In the genomic region with DNA sequence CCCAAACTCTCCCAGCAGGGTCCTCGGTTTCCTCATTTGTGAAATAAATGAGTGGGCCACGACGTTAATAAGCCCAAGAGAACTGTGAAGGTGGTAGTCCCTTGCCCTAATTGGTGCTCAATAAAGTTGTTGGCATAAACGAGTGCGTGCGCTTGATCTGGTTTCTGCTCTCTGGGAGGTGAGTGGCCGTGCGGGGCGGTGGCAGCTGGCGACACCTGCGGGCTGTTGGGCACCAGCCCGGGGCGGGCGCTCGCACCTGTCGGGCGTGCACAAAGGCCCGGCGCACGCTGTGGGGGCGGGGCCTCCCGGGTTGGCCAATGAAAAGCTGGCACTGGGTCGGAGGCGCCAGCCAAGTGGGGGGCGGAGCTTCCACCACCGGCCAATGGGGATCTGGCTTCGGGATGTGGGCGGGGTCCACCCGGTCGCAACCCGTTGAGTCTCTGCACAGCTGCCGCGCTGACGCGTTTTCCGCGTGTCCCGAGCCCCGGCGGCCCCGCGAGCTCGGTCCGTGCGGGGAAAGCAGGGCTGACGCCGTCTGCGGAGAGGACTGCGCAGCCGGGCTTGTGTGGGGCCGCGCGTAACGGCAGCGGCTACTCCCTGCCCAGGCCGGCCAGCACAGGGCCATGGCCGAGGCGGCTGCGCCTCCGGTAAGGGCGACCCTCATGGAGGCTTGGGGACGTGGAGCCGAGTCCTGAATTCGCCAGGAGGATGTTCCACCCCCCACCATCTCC, we compare ENCODE assay signal across 8 cellular contexts. TPM values are rescaled to one million over a fixed set of nuclear protein-coding genes. Genes with fewer than 3 reads are reported as not detected.
DNase-seq lines count a peak whose midpoint lies in the region; ATAC-seq and TF ChIP-seq lines count a peak whose summit lies in the region.

No MANE protein-coding gene starts in this region.

- no peak overlapping the region for H3K4ac ChIP-seq in neuronal stem cell (ENCODE audit: low read length)

- peaks cover 5% of the 10 kb centered on the region for H3K36me3 ChIP-seq in RWPE2 (ENCODE audit: low read depth)
- H3K36me3 ChIP-seq in neuronal stem cell (replicated peaks in 1 of 2; ENCODE audit: control insufficient read depth in 2 of 2, insufficient read depth in 2 of 2, low read length in 2 of 2), result peaks cover 0 to 5% of the 10 kb centered on the region in 2 donors
- peaks cover 0 to 51% (median 32%) of the 10 kb centered on the region in 5 donors for H3K36me3 ChIP-seq in subcutaneous abdominal adipose tissue (ENCODE audit: control insufficient read depth in 5 of 5, insufficient read depth in 5 of 5, low read length in 5 of 5)

- H3K18ac ChIP-seq in neuronal stem cell (ENCODE audit: low read length), result peak overlapping the region; percentile 93

- H3K4me1 Mint-ChIP-seq in IgD-negative memory B cell, result peaks cover 18 to 29% (median 19%) of the 10 kb centered on the region in 3 donors

- peak overlapping the region; percentile 80 to 97 (median 92) for H3K4me3 Mint-ChIP-seq in IgD-negative memory B cell

- no peak overlapping the region for H2AK5ac ChIP-seq in neuronal stem cell (ENCODE audit: low read depth, low read length)

- no peak overlapping the region for H3K27ac ChIP-seq in RWPE2 (ENCODE audit: poor library complexity, severe bottlenecking)
- H3K27ac ChIP-seq in neuronal stem cell (replicated peaks; ENCODE audit: low read length), result no peak overlapping the region
- no peak overlapping the region for H3K27ac ChIP-seq in subcutaneous abdominal adipose tissue (ENCODE audit: low read depth, low read length)

- H2BK5ac ChIP-seq in neuronal stem cell (ENCODE audit: low read length), result no peak overlapping the region

- H2BK120ac ChIP-seq in neuronal stem cell (ENCODE audit: low read depth, low read length), result no peak overlapping the region

- H3K23ac ChIP-seq in neuronal stem cell (ENCODE audit: low read depth, low read length, poor library complexity), result peak overlapping the region; percentile 59

- no peaks in the 10 kb centered on the region for H3K79me1 ChIP-seq in neuronal stem cell (ENCODE audit: low read depth, low read length)

- DNase-seq in DMS153 treated with DMSO at 0.1 percent for 48 hours (lab: John Stamatoyannopoulos, UW; ENCODE audit: unreplicated experiment) (peak; percentile 94), RWPE2 (ENCODE audit: low spot score) (peak; percentile 94), foreskin melanocyte (peak; percentile 77), neuronal stem cell (ENCODE audit: low spot score) (peak; percentile 89)
- DNase-seq in activated naive CD4-positive, alpha-beta T cell (lab: John Stamatoyannopoulos, UW), result peak; percentile 89 to 98 (median 95)

- no peaks in the 10 kb centered on the region for H3K27me3 Mint-ChIP-seq in IgD-negative memory B cell

- peak overlapping the region; percentile 50 to 91 (median 86) for H3K27ac Mint-ChIP-seq in IgD-negative memory B cell

- H4K8ac ChIP-seq in neuronal stem cell (ENCODE audit: low read depth, low read length), result no peak overlapping the region

- peak; percentile 16 for TF ChIP-seq CTCF in RWPE2 (IDR thresholded peaks at IDR 0.05; ENCODE audit: poor library complexity, severe bottlenecking)

- peak overlapping the region; percentile 32 for H3K14ac ChIP-seq in neuronal stem cell (ENCODE audit: low read length)

- no peak overlapping the region for H2BK12ac ChIP-seq in neuronal stem cell (ENCODE audit: low read length)

- H3K4me3 ChIP-seq in RWPE2 (ENCODE audit: severe bottlenecking) (peak overlapping the region; percentile 46), neuronal stem cell (ENCODE audit: low read length in 2 of 2) (peak overlapping the region; percentile 73 to 91), subcutaneous abdominal adipose tissue (ENCODE audit: low read depth in 1 of 5, low read length in 5 of 5) (peak overlapping the region; percentile 75 to 86 (median 78))

- no peak overlapping the region for H4K91ac ChIP-seq in neuronal stem cell (ENCODE audit: low read depth, low read length, poor library complexity)

- peak overlapping the region; percentile 83 for H3K9ac ChIP-seq in neuronal stem cell (ENCODE audit: low read depth, low read length, poor library complexity)
- H3K9ac ChIP-seq in subcutaneous abdominal adipose tissue (ENCODE audit: low read length in 5 of 5), result peak overlapping the region; percentile 63 to 87 (median 79)

- no peaks in the 10 kb centered on the region for H3K27me3 ChIP-seq in RWPE2 (ENCODE audit: insufficient read depth, poor library complexity, severe bottlenecking)
- H3K27me3 ChIP-seq in neuronal stem cell (ENCODE audit: control insufficient read depth in 3 of 3, insufficient read depth in 3 of 3, low read depth in 1 of 3, low read length in 3 of 3), result no peaks in the 10 kb centered on the region
- H3K27me3 ChIP-seq in subcutaneous abdominal adipose tissue (ENCODE audit: control insufficient read depth in 5 of 5, insufficient read depth in 4 of 5, low read length in 5 of 5), result no peaks in the 10 kb centered on the region

- H3K9me3 ChIP-seq in RWPE2 (ENCODE audit: severe bottlenecking) (no peaks in the 10 kb centered on the region), neuronal stem cell (replicated peaks in 1 of 2; ENCODE audit: control insufficient read depth in 2 of 2, insufficient read depth in 1 of 2, low read depth in 1 of 2, low read length in 2 of 2) (no peaks in the 10 kb centered on the region), subcutaneous abdominal adipose tissue (ENCODE audit: control insufficient read depth in 5 of 5, low read length in 5 of 5) (no peaks in the 10 kb centered on the region)

- peak overlapping the region; percentile 100 for H3K4me2 ChIP-seq in neuronal stem cell (ENCODE audit: insufficient read depth, low read length, poor library complexity, severe bottlenecking)

- H2AFZ ChIP-seq in neuronal stem cell (ENCODE audit: low read length), result peak overlapping the region; percentile 99

- no peaks in the 10 kb centered on the region for H3K9me3 Mint-ChIP-seq in IgD-negative memory B cell

- peaks cover 10% of the 10 kb centered on the region for H3K36me3 Mint-ChIP-seq in IgD-negative memory B cell

- H3K4me1 ChIP-seq in RWPE2 (ENCODE audit: insufficient read depth, poor library complexity, severe bottlenecking), result peaks cover 2% of the 10 kb centered on the region
- H3K4me1 ChIP-seq in neuronal stem cell (ENCODE audit: control insufficient read depth in 2 of 2, insufficient read depth in 1 of 2, low read depth in 1 of 2, low read length in 2 of 2), result peaks cover 0 to 1% of the 10 kb centered on the region in 2 donors
- H3K4me1 ChIP-seq in subcutaneous abdominal adipose tissue (ENCODE audit: control insufficient read depth in 5 of 5, insufficient read depth in 5 of 5, low read length in 5 of 5), result peaks cover 2 to 17% (median 15%) of the 10 kb centered on the region in 5 donors

- no peak overlapping the region for H2BK15ac ChIP-seq in neuronal stem cell (ENCODE audit: low read length)

- peak; percentile 95 for ATAC-seq in GM21526 (IDR thresholded peaks at IDR 0.05; ENCODE audit: low FRiP score, unreplicated experiment)
- ATAC-seq in RWPE2 (ENCODE audit: low read depth), result peak; percentile 93

- no CpG with 5 or more reads among the region's 64 CpGs for WGBS in neuronal stem cell (ENCODE audit: extremely low coverage in 2 of 2, insufficient read length in 2 of 2, insufficient replicate concordance in 1 of 2), 2 donors

RNA-seq across cellular contexts. Expression of a gene that starts 23.0 kb away (rescaled TPM):
- polyA plus RNA-seq in IgD-negative memory B cell, result 8.1 TPM
- polyA plus RNA-seq in neuronal stem cell (2013, experiment 1 of 2), result 5.0 TPM
- 4.6 TPM for polyA plus RNA-seq in neuronal stem cell (2013, experiment 2 of 2)

RNA-seq across cellular contexts. Expression of a gene that starts 45.6 kb away (rescaled TPM):
- polyA plus RNA-seq in IgD-negative memory B cell, result 8.7 TPM
- polyA plus RNA-seq in neuronal stem cell (2013, experiment 1 of 2), result 8.9 TPM
- 9.1 TPM for polyA plus RNA-seq in neuronal stem cell (2013, experiment 2 of 2)
